In genomic region chr1:178574345-178574744, GRCh38 we compare ENCODE assay signal across 21 cellular contexts.
"Had no signal": no experiment of that assay in that cellular context is flagged by ENCODE, and none has a peak within 500 bp of the region (broad histone marks: within the 10 kb centered on the region; RNA-seq: fewer than 3 reads in every experiment).

No MANE protein-coding gene starts in this region.

- H3K27ac ChIP-seq: hepatocyte, neutrophil, ovary, psoas muscle, right atrium auricular region, thyroid gland, upper lobe of right lung, VCaP had no signal

- ATAC-seq: left ventricle myocardium superior, psoas muscle, upper lobe of right lung had no signal

- H3K9me3 ChIP-seq: neutrophil, ovary, psoas muscle, right atrium auricular region, thyroid gland, upper lobe of right lung had no signal

- H3K36me3 ChIP-seq: neutrophil, ovary, right atrium auricular region, thyroid gland, upper lobe of right lung had no signal

- H3K4me1 ChIP-seq: upper lobe of right lung had no signal

- DNase-seq: activated CD4-positive, alpha-beta T cell treated with anti-CD3 and anti-CD28 coated beads for 1 hour; activated T-cell treated with anti-CD3 and anti-CD28 coated beads, Interleukin-2, amount 50 U/mL, for 1 hour; aorta; effector CD4-positive, alpha-beta T cell; erythroblast; foreskin melanocyte; glutamatergic neuron; immature natural killer cell; kidney glomerular epithelial cell; left ventricle myocardium superior; ovary; psoas muscle; stimulated activated CD4-positive, alpha-beta T cell treated with anti-CD3 and anti-CD28 coated beads, Interleukin-12 subunit alpha, Interleukin-12 subunit beta, amount 100 ng/mL, for 4 hours; stimulated activated CD4-positive, alpha-beta T cell treated with anti-CD3 and anti-CD28 coated beads, Interleukin-4, amount 100 ng/mL, for 4 hours; substantia nigra; thyroid gland; upper lobe of right lung had no signal

- H3K4me3 ChIP-seq: hepatocyte, ovary, psoas muscle, right atrium auricular region, thyroid gland, upper lobe of right lung had no signal
